In the genomic region with DNA sequence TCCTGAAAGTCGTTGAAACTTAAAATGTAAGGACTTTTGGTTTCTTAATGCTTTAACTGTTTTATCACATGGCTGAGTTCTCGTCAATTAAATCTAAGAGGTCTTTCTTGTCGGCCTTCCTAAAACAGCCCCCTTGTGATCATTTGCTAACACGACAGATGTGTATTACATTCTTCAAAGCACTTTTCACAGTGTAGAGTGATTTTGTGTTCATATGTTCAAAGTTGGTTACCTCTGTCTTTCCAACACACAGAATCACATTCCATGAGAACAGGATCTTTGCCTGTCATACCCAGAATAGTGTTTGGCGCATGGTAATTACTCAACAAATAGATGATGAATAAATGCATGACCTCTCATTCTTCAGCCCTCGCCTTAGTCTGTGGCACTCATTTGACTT, we compare ENCODE assay signal across 8 cellular contexts. TPM values are rescaled to one million over a fixed set of nuclear protein-coding genes. Genes with fewer than 3 reads are reported as not detected.
DNase-seq lines count a peak whose midpoint lies in the region; ATAC-seq and TF ChIP-seq lines count a peak whose summit lies in the region.

No MANE protein-coding gene starts in this region.

- no peaks in the 10 kb centered on the region for H3K9me3 ChIP-seq in parathyroid adenoma (ENCODE audit: control insufficient read depth, low read length)

- DNase-seq in EL (peak; percentile 31), NAMALWA (ENCODE audit: low spot score) (peak; percentile 78), endothelial cell (ENCODE audit: low spot score) (no peak)
- DNase-seq in activated CD4-positive, alpha-beta T cell treated with anti-CD3 and anti-CD28 coated beads, Interleukin-2, amount 50 U/mL, for 4 hours: no peak
- DNase-seq in activated CD4-positive, alpha-beta T cell treated with anti-CD3 and anti-CD28 coated beads, Interleukin-2, amount 10 ng/mL, durations not matched to agents 7 days and 5 days: no peak

- H3K27me3 ChIP-seq in parathyroid adenoma (ENCODE audit: control insufficient read depth, insufficient read depth, low read length): no peaks in the 10 kb centered on the region

- H3K4me1 Mint-ChIP-seq in endothelial cell (ENCODE audit: unreplicated experiment): no peaks in the 10 kb centered on the region
- H3K4me1 Mint-ChIP-seq in activated CD4-positive, alpha-beta T cell treated with anti-CD3 and anti-CD28 coated beads, Interleukin-2, amount 10 ng/mL, durations not matched to agents 7 days and 5 days: peaks cover 8% of the 10 kb centered on the region

- POLR2A ChIA-PET in activated CD4-positive, alpha-beta T cell treated with anti-CD3 and anti-CD28 coated beads, Interleukin-2, amount 10 ng/mL, durations not matched to agents 7 days and 5 days (lab: Charles Lee): no interaction called here

- ATAC-seq in GM19467 (IDR thresholded peaks at IDR 0.05; ENCODE audit: unreplicated experiment) (no peak), HG02840 (IDR thresholded peaks at IDR 0.05; ENCODE audit: low FRiP score, unreplicated experiment) (no peak)

- H3K4me1 ChIP-seq in parathyroid adenoma: peaks cover 4% of the 10 kb centered on the region

- no peak overlapping the region for H3K9ac ChIP-seq in parathyroid adenoma

- CTCF ChIA-PET in activated CD4-positive, alpha-beta T cell treated with anti-CD3 and anti-CD28 coated beads, Interleukin-2, amount 10 ng/mL, durations not matched to agents 7 days and 5 days (lab: Charles Lee): no interaction called here

- H3K4me3 Mint-ChIP-seq in endothelial cell (ENCODE audit: unreplicated experiment): no peak overlapping the region
- no peak overlapping the region for H3K4me3 Mint-ChIP-seq in activated CD4-positive, alpha-beta T cell treated with anti-CD3 and anti-CD28 coated beads, Interleukin-2, amount 10 ng/mL, durations not matched to agents 7 days and 5 days

- no peaks in the 10 kb centered on the region for H3K36me3 Mint-ChIP-seq in endothelial cell (ENCODE audit: low read depth, unreplicated experiment)
- no peaks in the 10 kb centered on the region for H3K36me3 Mint-ChIP-seq in activated CD4-positive, alpha-beta T cell treated with anti-CD3 and anti-CD28 coated beads, Interleukin-2, amount 10 ng/mL, durations not matched to agents 7 days and 5 days (ENCODE audit: low read depth)

- no peaks in the 10 kb centered on the region for H3K36me3 ChIP-seq in parathyroid adenoma (ENCODE audit: control insufficient read depth, insufficient read depth, low read length)

- no peak overlapping the region for H3K27ac ChIP-seq in parathyroid adenoma

- peak overlapping the region; percentile 71 for H3K4me2 ChIP-seq in parathyroid adenoma (ENCODE audit: low read length)

- peak overlapping the region; percentile 84 for H3K4me3 ChIP-seq in parathyroid adenoma (ENCODE audit: low read depth, low read length)

- no peaks in the 10 kb centered on the region for H3K9me3 Mint-ChIP-seq in endothelial cell (ENCODE audit: unreplicated experiment)
- no peaks in the 10 kb centered on the region for H3K9me3 Mint-ChIP-seq in activated CD4-positive, alpha-beta T cell treated with anti-CD3 and anti-CD28 coated beads, Interleukin-2, amount 10 ng/mL, durations not matched to agents 7 days and 5 days

- no peak overlapping the region for H2AFZ ChIP-seq in parathyroid adenoma

- H3K27me3 Mint-ChIP-seq in endothelial cell (ENCODE audit: unreplicated experiment): no peaks in the 10 kb centered on the region
- H3K27me3 Mint-ChIP-seq in activated CD4-positive, alpha-beta T cell treated with anti-CD3 and anti-CD28 coated beads, Interleukin-2, amount 10 ng/mL, durations not matched to agents 7 days and 5 days: no peaks in the 10 kb centered on the region

- H3K27ac Mint-ChIP-seq in endothelial cell (ENCODE audit: unreplicated experiment): no peak overlapping the region
- H3K27ac Mint-ChIP-seq in activated CD4-positive, alpha-beta T cell treated with anti-CD3 and anti-CD28 coated beads, Interleukin-2, amount 10 ng/mL, durations not matched to agents 7 days and 5 days: no peak overlapping the region

- H3K79me2 ChIP-seq in parathyroid adenoma: peaks cover 23% of the 10 kb centered on the region

- peak; percentile 21 for TF ChIP-seq CTCF in endothelial cell (IDR thresholded peaks at IDR 0.05; ENCODE audit: unreplicated experiment)
- TF ChIP-seq CTCF in parathyroid adenoma (IDR thresholded peaks at IDR 0.05): no peak

RNA-seq across cellular contexts. Expression of gene GTF2F2, which starts 1.1 kb away (rescaled TPM):
- 13.6 TPM for total RNA-seq in endothelial cell (ENCODE audit: unreplicated experiment)
- total RNA-seq in activated CD4-positive, alpha-beta T cell treated with anti-CD3 and anti-CD28 coated beads, Interleukin-2, amount 10 ng/mL, durations not matched to agents 7 days and 5 days: 10 to 100 TPM; 15.3 to 17.1 TPM

Comparison
In these comparisons a context has a peak if more than half of its experiments do, and no peak if none do; other contexts are left out.
1. DNase-seq: peak in EL (single experiment) and NAMALWA (single experiment); none in endothelial cell (single experiment), activated CD4-positive, alpha-beta T cell treated with anti-CD3 and anti-CD28 coated beads, Interleukin-2, amount 50 U/mL, for 4 hours (0 of 2) and activated CD4-positive, alpha-beta T cell treated with anti-CD3 and anti-CD28 coated beads, Interleukin-2, amount 10 ng/mL, durations not matched to agents 7 days and 5 days (single experiment).